Comparison of ENCODE assay signal across 11 cellular contexts in the genomic region with DNA sequence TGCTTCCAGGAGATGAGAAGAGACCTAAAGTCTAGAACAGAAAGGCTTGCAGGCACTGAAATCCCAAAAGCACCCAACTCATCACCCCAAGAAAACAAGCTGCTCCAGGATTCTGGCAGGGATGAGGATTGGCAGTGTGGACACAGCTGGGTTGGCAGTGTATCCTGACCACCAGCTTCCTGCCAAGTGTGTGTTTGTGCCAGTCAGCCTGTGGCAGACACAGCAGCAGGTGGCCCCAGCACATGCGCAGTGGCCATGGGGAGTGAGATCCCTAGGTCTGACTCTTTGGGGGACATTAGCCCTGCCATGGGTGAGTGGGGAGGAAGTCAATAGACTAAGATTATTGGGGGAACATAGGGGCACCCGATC. TPM values are rescaled to one million over a fixed set of nuclear protein-coding genes. Genes with fewer than 3 reads are reported as not detected.
DNase-seq lines count a peak whose midpoint lies in the region; TF ChIP-seq lines count a peak whose summit lies in the region.
"Had no signal": no experiment of that assay in that cellular context is flagged by ENCODE, and none has a peak within 500 bp of the region (broad histone marks: within the 10 kb centered on the region; RNA-seq: fewer than 3 reads in every experiment).

No MANE protein-coding gene starts in this region.

- no peaks in the 10 kb centered on the region for H3K27me3 Mint-ChIP-seq in activated T-cell treated with anti-CD3 and anti-CD28 coated beads, Interleukin-2, amount 50 U/mL, for 24 hours

- H3K4me3 Mint-ChIP-seq in activated T-cell treated with anti-CD3 and anti-CD28 coated beads, Interleukin-2, amount 50 U/mL, for 24 hours = no peak overlapping the region

- peaks cover 39% of the 10 kb centered on the region for H3K36me3 Mint-ChIP-seq in activated T-cell treated with anti-CD3 and anti-CD28 coated beads, Interleukin-2, amount 50 U/mL, for 24 hours (ENCODE audit: low read depth)

- no peak overlapping the region for H3K4me3 ChIP-seq in right atrium auricular region
- no peak overlapping the region for H3K4me3 ChIP-seq in subcutaneous abdominal adipose tissue (ENCODE audit: low read depth in 1 of 5, low read length in 5 of 5)
- no peak overlapping the region for H3K4me3 ChIP-seq in coronary artery
- H3K4me3 ChIP-seq: BLaER1 treated with 17β-estradiol and CSF1 and Interleukin-3, amounts not matched to agents 10 nM and 100 nM had no signal

- no peaks in the 10 kb centered on the region for H3K9me3 ChIP-seq in right atrium auricular region
- H3K9me3 ChIP-seq in subcutaneous abdominal adipose tissue (ENCODE audit: control insufficient read depth in 5 of 5, low read length in 5 of 5) = no peaks in the 10 kb centered on the region
- H3K9me3 ChIP-seq: BLaER1 treated with 17β-estradiol and CSF1 and Interleukin-3, amounts not matched to agents 10 nM and 100 nM had no signal

- no peaks in the 10 kb centered on the region for H3K9me3 Mint-ChIP-seq in activated T-cell treated with anti-CD3 and anti-CD28 coated beads, Interleukin-2, amount 50 U/mL, for 24 hours

- H3K27ac Mint-ChIP-seq in activated T-cell treated with anti-CD3 and anti-CD28 coated beads, Interleukin-2, amount 50 U/mL, for 24 hours = peak overlapping the region; percentile 85

- H3K4me1 ChIP-seq in right atrium auricular region (peaks cover 0 to 13% of the 10 kb centered on the region in 2 donors), subcutaneous abdominal adipose tissue (ENCODE audit: control insufficient read depth in 5 of 5, insufficient read depth in 5 of 5, low read length in 5 of 5) (peaks cover 3 to 55% (median 50%) of the 10 kb centered on the region in 5 donors)

- H3K36me3 ChIP-seq in right atrium auricular region (peaks cover 17% of the 10 kb centered on the region), subcutaneous abdominal adipose tissue (ENCODE audit: control insufficient read depth in 5 of 5, insufficient read depth in 5 of 5, low read length in 5 of 5) (peaks cover 10 to 18% (median 13%) of the 10 kb centered on the region in 5 donors)

- peaks cover 42% of the 10 kb centered on the region for H3K4me1 Mint-ChIP-seq in activated T-cell treated with anti-CD3 and anti-CD28 coated beads, Interleukin-2, amount 50 U/mL, for 24 hours (ENCODE audit: low read depth)

- no peaks in the 10 kb centered on the region for H3K27me3 ChIP-seq in right atrium auricular region
- H3K27me3 ChIP-seq in subcutaneous abdominal adipose tissue (ENCODE audit: control insufficient read depth in 5 of 5, insufficient read depth in 4 of 5, low read length in 5 of 5) = no peaks in the 10 kb centered on the region
- H3K27me3 ChIP-seq: BLaER1 treated with 17β-estradiol and CSF1 and Interleukin-3, amounts not matched to agents 10 nM and 100 nM had no signal

- no peak for TF ChIP-seq CTCF in VCaP (conservative IDR thresholded peaks at IDR 0.05)
- no peak for TF ChIP-seq CTCF in right atrium auricular region (IDR thresholded peaks at IDR 0.05)
- TF ChIP-seq CTCF in coronary artery (IDR thresholded peaks at IDR 0.05) = no peak

- no peak overlapping the region for H3K9ac ChIP-seq in subcutaneous abdominal adipose tissue (ENCODE audit: low read length in 5 of 5)

- H3K27ac ChIP-seq in VCaP (peak overlapping the region; percentile 79), right atrium auricular region (peak overlapping the region; percentile 4 to 40), subcutaneous abdominal adipose tissue (ENCODE audit: low read depth, low read length) (peak overlapping the region; percentile 60), coronary artery (no peak overlapping the region)

- no peak for DNase-seq in activated T-cell treated with anti-CD3 and anti-CD28 coated beads, Interleukin-2, amount 50 U/mL, for 24 hours
- no peak for DNase-seq in activated T-cell treated with anti-CD3 and anti-CD28 coated beads, Interleukin-2, amount 50 U/mL, for 1 hour
- DNase-seq in right atrium auricular region (ENCODE audit: low spot score) = no peak
- DNase-seq in iPS-NIHi11 (ENCODE audit: low spot score) = no peak
- no peak for DNase-seq in NCI-H187 (lab: John Stamatoyannopoulos, UW)
- no peak for DNase-seq in coronary artery (ENCODE audit: low spot score)

RNA-seq across cellular contexts. Expression of gene SNAPIN, which starts 8.7 kb away (rescaled TPM):
- 10 to 100 TPM; 60.8 to 84.0 TPM for total RNA-seq in right atrium auricular region

RNA-seq across cellular contexts. Expression of gene CHTOP, which starts 16.0 kb away (rescaled TPM):
- 10 to 100 TPM; 38.2 to 50.1 TPM for total RNA-seq in right atrium auricular region

RNA-seq across cellular contexts. Expression of gene ILF2, which starts 20.9 kb away (rescaled TPM):
- 10 to 100 TPM; 69.2 to 80.9 TPM for total RNA-seq in right atrium auricular region

RNA-seq across cellular contexts. Expression of gene S100A1, which starts 21.6 kb away (rescaled TPM):
- 1,000 to 10,000 TPM in 1 of 2 donors, 100 to 1,000 TPM in 1; 965 to 2,413 TPM for total RNA-seq in right atrium auricular region
- total RNA-seq: activated CD8-positive, alpha-beta memory T cell treated with anti-CD3 and anti-CD28 coated beads for 36 hours; endothelial cell of umbilical vein had no signal

RNA-seq across cellular contexts. Expression of gene S100A13, which starts 22.5 kb away (rescaled TPM):
- total RNA-seq in right atrium auricular region = 100 to 1,000 TPM; 114 to 314 TPM

Comparison
In these comparisons a context has a peak if more than half of its experiments do, and no peak if none do; other contexts are left out.
1. H3K27ac ChIP-seq: peak in VCaP (single experiment), right atrium auricular region (2 of 2) and subcutaneous abdominal adipose tissue (single experiment); none in coronary artery (0 of 2).